In the genomic region with DNA sequence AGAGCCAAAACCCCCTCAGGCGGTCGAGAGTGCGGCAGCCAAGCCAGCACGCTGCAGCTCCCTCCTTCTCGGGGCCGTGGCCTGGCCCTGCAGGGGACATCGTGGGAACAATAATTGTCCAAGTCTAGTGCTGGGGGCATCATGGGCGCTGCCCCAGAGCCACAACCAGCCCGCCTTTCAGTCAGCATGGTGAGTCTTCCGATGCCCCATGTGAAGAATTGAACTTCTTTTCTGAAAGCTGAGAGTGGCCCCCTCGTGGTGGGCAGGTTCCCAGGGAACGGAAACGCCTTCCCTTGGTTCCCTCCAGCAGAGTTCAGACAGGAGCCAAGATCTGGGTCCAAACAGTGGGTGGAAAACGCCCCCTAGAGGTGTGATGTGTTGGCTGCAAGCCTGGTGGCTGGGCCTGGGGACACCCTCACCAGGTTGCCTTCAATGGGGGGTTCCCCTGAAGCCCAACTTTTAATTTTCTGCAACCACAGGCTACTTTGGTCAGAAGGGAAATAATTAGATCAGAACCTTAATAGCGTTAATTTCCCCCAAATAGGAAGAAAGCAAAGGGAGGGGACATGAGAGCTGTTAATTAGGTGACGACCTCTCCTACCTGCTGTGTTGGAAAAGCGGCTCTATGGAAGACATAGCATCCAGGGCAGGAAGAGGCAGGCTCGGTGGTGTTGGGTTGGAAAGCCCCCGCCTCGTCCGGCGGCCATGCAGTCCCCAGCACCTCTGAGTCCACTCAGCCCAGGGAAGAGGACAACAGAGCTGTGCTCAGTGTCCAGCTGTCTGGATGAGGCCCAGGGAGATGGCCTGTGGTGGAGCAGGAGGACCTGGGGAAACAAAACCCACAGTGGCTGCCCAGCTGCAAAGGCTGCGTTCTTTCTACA, we compare ENCODE assay signal across 8 cellular contexts. TPM values are rescaled to one million over a fixed set of nuclear protein-coding genes. Genes with fewer than 3 reads are reported as not detected.
DNase-seq lines count a peak whose midpoint lies in the region; ATAC-seq and TF ChIP-seq lines count a peak whose summit lies in the region.

No MANE protein-coding gene starts in this region.

- peak; percentile 97 for TF ChIP-seq CTCF in HEK293 (tag by site-specific recombination; IDR thresholded peaks at IDR 0.05)

- DNase-seq in Ammon's horn (ENCODE audit: low spot score) (peak; percentile 93), NCI-H460 (ENCODE audit: extremely low read depth, low read depth) (peak; percentile 93), kidney tubule cell (ENCODE audit: low spot score) (peak; percentile 84)
- DNase-seq in activated CD4-positive, CD25-positive, alpha-beta regulatory T cell treated with anti-CD3 and anti-CD28 coated beads, Interleukin-2, amount 50 U/mL, for 16 hours (ENCODE audit: low read depth, low spot score), result peak; percentile 40
- peak; percentile 39 to 44 for DNase-seq in central memory CD8-positive, alpha-beta T cell (ENCODE audit: low spot score in 2 of 2)
- DNase-seq in stimulated activated CD4-positive, alpha-beta T cell treated with anti-CD3 and anti-CD28 coated beads, Interleukin-2, amount 100 ng/mL, for 48 hours, result peak; percentile 71 to 76

- no peak overlapping the region for H3K27ac ChIP-seq in HEK293 (ENCODE audit: extremely low read depth, low read depth, low read length)

- peak overlapping the region; percentile 84 for H3K27ac Mint-ChIP-seq in central memory CD8-positive, alpha-beta T cell (ENCODE audit: low read depth)

- H3K36me3 ChIP-seq in HEK293 (ENCODE audit: control insufficient read depth in 2 of 2, insufficient read depth in 1 of 2, low read length in 2 of 2), result no peaks in the 10 kb centered on the region

- ATAC-seq in central memory CD8-positive, alpha-beta T cell (replicated peaks; ENCODE audit: extremely low read depth, poor library complexity, severe bottlenecking), result no peak
- ATAC-seq in HG03378 (IDR thresholded peaks at IDR 0.05; ENCODE audit: unreplicated experiment), result no peak

- peak overlapping the region; percentile 52 for H3K4me3 Mint-ChIP-seq in central memory CD8-positive, alpha-beta T cell

- no peak overlapping the region for H3K4me3 ChIP-seq in HEK293 (ENCODE audit: low read depth, low read length)

- peaks cover 28% of the 10 kb centered on the region for H3K36me3 Mint-ChIP-seq in central memory CD8-positive, alpha-beta T cell (ENCODE audit: insufficient read depth)

- no peaks in the 10 kb centered on the region for H3K4me1 ChIP-seq in HEK293 (ENCODE audit: control insufficient read depth, insufficient read depth, low read length)

- peaks cover 25% of the 10 kb centered on the region for H3K4me1 Mint-ChIP-seq in central memory CD8-positive, alpha-beta T cell

- no peaks in the 10 kb centered on the region for H3K9me3 ChIP-seq in HEK293 (ENCODE audit: control insufficient read depth, insufficient read depth, low read depth, low read length)

- no peaks in the 10 kb centered on the region for H3K9me3 Mint-ChIP-seq in central memory CD8-positive, alpha-beta T cell

- no peaks in the 10 kb centered on the region for H3K27me3 Mint-ChIP-seq in central memory CD8-positive, alpha-beta T cell

- CTCF ChIA-PET in HEK293 (lab: Yijun Ruan, JAX), result interaction anchor here (0.6 to 3.6 kb wide), 46 partner anchors 9 to 1043 kb away, joined by 3 to 38 read pairs (median 4); a partner anchor contains a TSS

- POLR2A ChIA-PET in HEK293 (lab: Yijun Ruan, JAX), result interaction anchor here (1.0 to 1.3 kb wide), 2 partner anchors 122 to 489 kb away, joined by 3 to 4 read pairs; a partner anchor contains a TSS

TF ChIP-seq in HEK293, 187 proteins besides CTCF, POLR2A, EP300 and RAD21 (continues in another document):
- TF ChIP-seq, protein P1, sequence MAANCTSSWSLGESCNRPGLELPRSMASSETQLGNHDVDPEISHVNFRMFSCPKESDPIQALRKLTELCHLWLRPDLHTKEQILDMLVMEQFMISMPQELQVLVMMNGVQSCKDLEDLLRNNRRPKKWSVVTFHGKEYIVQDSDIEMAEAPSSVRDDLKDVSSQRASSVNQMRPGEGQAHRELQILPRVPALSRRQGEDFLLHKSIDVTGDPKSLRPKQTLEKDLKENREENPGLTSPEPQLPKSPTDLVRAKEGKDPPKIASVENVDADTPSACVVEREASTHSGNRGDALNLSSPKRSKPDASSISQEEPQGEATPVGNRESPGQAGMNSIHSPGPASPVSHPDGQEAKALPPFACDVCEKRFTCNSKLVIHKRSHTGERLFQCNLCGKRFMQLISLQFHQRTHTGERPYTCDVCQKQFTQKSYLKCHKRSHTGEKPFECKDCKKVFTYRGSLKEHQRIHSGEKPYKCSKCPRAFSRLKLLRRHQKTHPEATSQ (tag by site-specific recombination; IDR thresholded peaks at IDR 0.05), result no peak
- TF ChIP-seq ZNF530 (tag by site-specific recombination; IDR thresholded peaks at IDR 0.05; ENCODE audit: low read depth), result no peak
- TF ChIP-seq, protein P2, sequence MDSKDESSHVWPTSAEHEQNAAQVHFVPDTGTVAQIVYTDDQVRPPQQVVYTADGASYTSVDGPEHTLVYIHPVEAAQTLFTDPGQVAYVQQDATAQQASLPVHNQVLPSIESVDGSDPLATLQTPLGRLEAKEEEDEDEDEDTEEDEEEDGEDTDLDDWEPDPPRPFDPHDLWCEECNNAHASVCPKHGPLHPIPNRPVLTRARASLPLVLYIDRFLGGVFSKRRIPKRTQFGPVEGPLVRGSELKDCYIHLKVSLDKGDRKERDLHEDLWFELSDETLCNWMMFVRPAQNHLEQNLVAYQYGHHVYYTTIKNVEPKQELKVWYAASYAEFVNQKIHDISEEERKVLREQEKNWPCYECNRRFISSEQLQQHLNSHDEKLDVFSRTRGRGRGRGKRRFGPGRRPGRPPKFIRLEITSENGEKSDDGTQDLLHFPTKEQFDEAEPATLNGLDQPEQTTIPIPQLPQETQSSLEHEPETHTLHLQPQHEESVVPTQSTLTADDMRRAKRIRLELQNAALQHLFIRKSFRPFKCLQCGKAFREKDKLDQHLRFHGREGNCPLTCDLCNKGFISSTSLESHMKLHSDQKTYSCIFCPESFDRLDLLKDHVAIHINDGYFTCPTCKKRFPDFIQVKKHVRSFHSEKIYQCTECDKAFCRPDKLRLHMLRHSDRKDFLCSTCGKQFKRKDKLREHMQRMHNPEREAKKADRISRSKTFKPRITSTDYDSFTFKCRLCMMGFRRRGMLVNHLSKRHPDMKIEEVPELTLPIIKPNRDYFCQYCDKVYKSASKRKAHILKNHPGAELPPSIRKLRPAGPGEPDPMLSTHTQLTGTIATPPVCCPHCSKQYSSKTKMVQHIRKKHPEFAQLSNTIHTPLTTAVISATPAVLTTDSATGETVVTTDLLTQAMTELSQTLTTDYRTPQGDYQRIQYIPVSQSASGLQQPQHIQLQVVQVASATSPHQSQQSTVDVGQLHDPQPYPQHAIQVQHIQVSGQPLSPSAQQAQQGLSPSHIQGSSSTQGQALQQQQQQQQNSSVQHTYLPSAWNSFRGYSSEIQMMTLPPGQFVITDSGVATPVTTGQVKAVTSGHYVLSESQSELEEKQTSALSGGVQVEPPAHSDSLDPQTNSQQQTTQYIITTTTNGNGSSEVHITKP (tag by site-specific recombination; IDR thresholded peaks at IDR 0.05), result peak; percentile 83
- peak; percentile 66; the same call in 1 of the 2 replicates for TF ChIP-seq KLF10 (tag by site-specific recombination; IDR thresholded peaks at IDR 0.05)
- TF ChIP-seq, protein P3, sequence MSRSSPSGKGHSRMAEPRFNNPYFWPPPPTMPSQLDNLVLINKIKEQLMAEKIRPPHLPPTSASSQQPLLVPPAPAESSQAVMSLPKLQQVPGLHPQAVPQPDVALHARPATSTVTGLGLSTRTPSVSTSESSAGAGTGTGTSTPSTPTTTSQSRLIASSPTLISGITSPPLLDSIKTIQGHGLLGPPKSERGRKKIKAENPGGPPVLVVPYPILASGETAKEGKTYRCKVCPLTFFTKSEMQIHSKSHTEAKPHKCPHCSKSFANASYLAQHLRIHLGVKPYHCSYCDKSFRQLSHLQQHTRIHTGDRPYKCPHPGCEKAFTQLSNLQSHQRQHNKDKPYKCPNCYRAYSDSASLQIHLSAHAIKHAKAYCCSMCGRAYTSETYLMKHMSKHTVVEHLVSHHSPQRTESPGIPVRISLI (tag by site-specific recombination; IDR thresholded peaks at IDR 0.05), result no peak
- no peak for TF ChIP-seq MYNN (tag by site-specific recombination; IDR thresholded peaks at IDR 0.05; ENCODE audit: borderline replicate concordance)
- TF ChIP-seq ZNF121 (tag by site-specific recombination; IDR thresholded peaks at IDR 0.05), result no peak
- TF ChIP-seq GLI2 (tag by site-specific recombination; IDR thresholded peaks at IDR 0.05; ENCODE audit: borderline replicate concordance, low read depth), result no peak
- TF ChIP-seq PRDM1 (tag by site-specific recombination; IDR thresholded peaks at IDR 0.05), result no peak
- no peak for TF ChIP-seq ZNF266 (tag by site-specific recombination; IDR thresholded peaks at IDR 0.05; ENCODE audit: low read depth)
- peak; percentile 95 for TF ChIP-seq ZSCAN30 (tag by site-specific recombination; IDR thresholded peaks at IDR 0.05)
- no peak for TF ChIP-seq ZNF423 (tag by site-specific recombination; IDR thresholded peaks at IDR 0.05)
- TF ChIP-seq ZNF837 (tag by site-specific recombination; IDR thresholded peaks at IDR 0.05), result no peak
- peak; percentile 39; the same call in 1 of the 2 replicates for TF ChIP-seq ZNF2 (tag by site-specific recombination; IDR thresholded peaks at IDR 0.05)
- TF ChIP-seq ZNF658 (tag by site-specific recombination; IDR thresholded peaks at IDR 0.05), result no peak
- TF ChIP-seq ZNF585B (tag by site-specific recombination; IDR thresholded peaks at IDR 0.05), result no peak
- TF ChIP-seq IKZF3 (tag by site-specific recombination; IDR thresholded peaks at IDR 0.05), result peak; percentile 95
- TF ChIP-seq, protein P4, sequence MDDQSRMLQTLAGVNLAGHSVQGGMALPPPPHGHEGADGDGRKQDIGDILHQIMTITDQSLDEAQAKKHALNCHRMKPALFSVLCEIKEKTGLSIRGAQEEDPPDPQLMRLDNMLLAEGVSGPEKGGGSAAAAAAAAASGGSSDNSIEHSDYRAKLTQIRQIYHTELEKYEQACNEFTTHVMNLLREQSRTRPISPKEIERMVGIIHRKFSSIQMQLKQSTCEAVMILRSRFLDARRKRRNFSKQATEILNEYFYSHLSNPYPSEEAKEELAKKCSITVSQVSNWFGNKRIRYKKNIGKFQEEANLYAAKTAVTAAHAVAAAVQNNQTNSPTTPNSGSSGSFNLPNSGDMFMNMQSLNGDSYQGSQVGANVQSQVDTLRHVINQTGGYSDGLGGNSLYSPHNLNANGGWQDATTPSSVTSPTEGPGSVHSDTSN (CRISPR knock-in tag; IDR thresholded peaks at IDR 0.05), result no peak
- no peak for TF ChIP-seq SETDB1 (IDR thresholded peaks at IDR 0.05; ENCODE audit: insufficient read length, low read length)

RNA-seq across cellular contexts. Expression of a gene that starts 4.7 kb away (rescaled TPM):
- 36.4 and 36.7 TPM in 2 replicates for total RNA-seq in NCI-H460 (2014; rRNA removed; shearing (Covaris generic))
- polyA plus RNA-seq in NCI-H460 (2014; cell fraction: nucleus; rRNA removed), result 50.2 and 55.5 TPM in 2 replicates

RNA-seq across cellular contexts. Expression of a gene that starts 13.1 kb away (rescaled TPM):
- total RNA-seq in NCI-H460 (2014; rRNA removed; shearing (Covaris generic)), result 32.6 and 34.8 TPM in 2 replicates
- polyA plus RNA-seq in NCI-H460 (2014; cell fraction: nucleus; rRNA removed), result 79.1 and 83.0 TPM in 2 replicates

RNA-seq across cellular contexts. Expression of a gene that starts 25.3 kb away (rescaled TPM):
- 5.8 and 7.8 TPM in 2 replicates for total RNA-seq in NCI-H460 (2014; rRNA removed; shearing (Covaris generic))
- polyA plus RNA-seq in NCI-H460 (2014; cell fraction: nucleus; rRNA removed), result 26.9 and 28.5 TPM in 2 replicates

Comparison
In these comparisons a context has a peak if more than half of its experiments do, and no peak if none do; other contexts are left out.
1. DNase-seq: peak in every context shown above with its lines; median percentile 93 in Ammon's horn; 93 in NCI-H460; 84 in kidney tubule cell; 74 in stimulated activated CD4-positive, alpha-beta T cell treated with anti-CD3 and anti-CD28 coated beads, Interleukin-2, amount 100 ng/mL, for 48 hours; 42 in central memory CD8-positive, alpha-beta T cell; 40 in activated CD4-positive, CD25-positive, alpha-beta regulatory T cell treated with anti-CD3 and anti-CD28 coated beads, Interleukin-2, amount 50 U/mL, for 16 hours.